In the genomic region with DNA sequence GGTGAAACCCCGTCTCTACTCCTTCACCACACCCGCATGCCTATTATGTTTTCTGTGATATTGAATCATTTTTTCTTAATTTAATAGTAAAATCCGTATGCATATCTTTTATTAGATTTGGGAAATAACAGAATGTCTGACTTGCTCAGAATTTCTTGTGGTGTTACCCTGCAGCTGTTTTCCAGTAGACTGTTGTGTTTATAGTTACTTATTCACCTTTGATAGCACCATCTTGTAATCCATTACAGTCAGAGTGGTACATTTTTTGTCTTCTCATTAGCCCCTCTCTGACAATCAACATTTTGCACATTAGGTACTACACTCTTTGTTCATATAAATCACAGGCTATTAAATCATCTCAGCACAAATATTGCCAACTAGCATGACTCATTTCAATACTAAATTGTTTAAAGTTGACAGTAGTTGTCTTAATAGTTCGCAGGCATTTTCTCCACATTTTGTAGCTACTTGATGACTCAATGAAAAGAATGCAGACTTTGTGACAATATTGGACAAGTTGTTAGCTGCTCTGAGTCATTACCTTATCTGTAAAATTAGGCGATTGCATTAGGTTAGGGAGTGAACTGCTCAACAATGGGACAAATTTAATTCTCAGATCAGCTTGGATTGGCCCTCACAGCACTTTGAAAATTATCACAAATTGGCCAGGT, we compare ENCODE assay signal across 12 cellular contexts. TPM values are rescaled to one million over a fixed set of nuclear protein-coding genes. Genes with fewer than 3 reads are reported as not detected.
DNase-seq lines count a peak whose midpoint lies in the region; ATAC-seq, FAIRE-seq and TF ChIP-seq lines count a peak whose summit lies in the region.
"Had no signal": no experiment of that assay in that cellular context is flagged by ENCODE, and none has a peak within 500 bp of the region (broad histone marks: within the 10 kb centered on the region; RNA-seq: fewer than 3 reads in every experiment).

No MANE protein-coding gene starts in this region.

- in situ Hi-C loops in GM13976 (cut with MboI; ENCODE audit: low sequenced_read_pairs, unreplicated experiment), result loop anchor here (10.0 kb wide), 1 partner anchor 128 kb away; no protein-coding TSS in a partner anchor

- H3K27me3 ChIP-seq in right atrium auricular region (no peaks in the 10 kb centered on the region), bronchial epithelial cell (ENCODE audit: control insufficient read depth, insufficient read depth, low read length) (no peaks in the 10 kb centered on the region)

- no peaks in the 10 kb centered on the region for H3K9me3 ChIP-seq in right atrium auricular region

- no peak for FAIRE-seq in bronchial epithelial cell (lab: Jason Lieb, UNC)
- FAIRE-seq: A204.1 had no signal

- H3K27ac ChIP-seq in right atrium auricular region, result peak overlapping the region in 1 of 2 donors; percentile 32

- H3K4me3 ChIP-seq in right atrium auricular region (no peak overlapping the region), bronchial epithelial cell (ENCODE audit: low read depth, low read length) (no peak overlapping the region)

- peaks cover 0 to 19% of the 10 kb centered on the region in 2 donors for H3K4me1 ChIP-seq in right atrium auricular region

- H3K36me3 ChIP-seq in right atrium auricular region (no peaks in the 10 kb centered on the region), bronchial epithelial cell (ENCODE audit: control insufficient read depth, insufficient read depth, low read length) (no peaks in the 10 kb centered on the region)

- ATAC-seq in Right ventricle myocardium superior (ENCODE audit: poor library complexity), result peak; percentile 50

- DNase-seq in Right ventricle myocardium superior (no peak), right atrium auricular region (ENCODE audit: low spot score) (no peak), bronchial epithelial cell (ENCODE audit: low read depth) (peak; percentile 98), kidney glomerular epithelial cell (lab: John Stamatoyannopoulos, UW) (peak; percentile 92), superior temporal gyrus (ENCODE audit: extremely low spot score) (no peak), GM13976 (ENCODE audit: low spot score) (no peak), DMS53 treated with DMSO at 0.1 percent for 48 hours (lab: John Stamatoyannopoulos, UW; ENCODE audit: unreplicated experiment) (no peak), iPS-NIHi11 (ENCODE audit: low spot score) (no peak)
- DNase-seq: activated CD4-positive, CD25-positive, alpha-beta regulatory T cell treated with anti-CD3 and anti-CD28 coated beads, Interleukin-2, amount 50 U/mL, for 72 hours; NCI-H1105 treated with DMSO at 0.1 percent for 48 hours; nucleus accumbens had no signal

- intact Hi-C loops in Right ventricle myocardium superior (cut with DNase I), result no loop called here

- TF ChIP-seq CTCF in right atrium auricular region (IDR thresholded peaks at IDR 0.05) (no peak), bronchial epithelial cell (IDR thresholded peaks at IDR 0.05; ENCODE audit: insufficient read depth, low read length, severe bottlenecking) (no peak), GM13976 (IDR thresholded peaks at IDR 0.05; ENCODE audit: borderline replicate concordance, control extremely low read depth, extremely low read depth, insufficient read depth, missing control alignments) (no peak)

RNA-seq across cellular contexts. Expression of a gene that starts 17.8 kb away (rescaled TPM):
- total RNA-seq in Right ventricle myocardium superior (1.3 TPM), right atrium auricular region (10 to 100 TPM in 1 of 2 donors, 1 to 10 TPM in 1; 6.0 to 10.0 TPM), bronchial epithelial cell (not detected in 2 replicates)

Comparison
In these comparisons a context has a peak if more than half of its experiments do, and no peak if none do; other contexts are left out.
1. DNase-seq: peak in bronchial epithelial cell (single experiment) and kidney glomerular epithelial cell (single experiment); none in Right ventricle myocardium superior (single experiment), right atrium auricular region (single experiment), superior temporal gyrus (single experiment), GM13976 (single experiment), DMS53 treated with DMSO at 0.1 percent for 48 hours (single experiment) and iPS-NIHi11 (single experiment).